Comparison of ENCODE assay signal across 8 cellular contexts in the genomic region with DNA sequence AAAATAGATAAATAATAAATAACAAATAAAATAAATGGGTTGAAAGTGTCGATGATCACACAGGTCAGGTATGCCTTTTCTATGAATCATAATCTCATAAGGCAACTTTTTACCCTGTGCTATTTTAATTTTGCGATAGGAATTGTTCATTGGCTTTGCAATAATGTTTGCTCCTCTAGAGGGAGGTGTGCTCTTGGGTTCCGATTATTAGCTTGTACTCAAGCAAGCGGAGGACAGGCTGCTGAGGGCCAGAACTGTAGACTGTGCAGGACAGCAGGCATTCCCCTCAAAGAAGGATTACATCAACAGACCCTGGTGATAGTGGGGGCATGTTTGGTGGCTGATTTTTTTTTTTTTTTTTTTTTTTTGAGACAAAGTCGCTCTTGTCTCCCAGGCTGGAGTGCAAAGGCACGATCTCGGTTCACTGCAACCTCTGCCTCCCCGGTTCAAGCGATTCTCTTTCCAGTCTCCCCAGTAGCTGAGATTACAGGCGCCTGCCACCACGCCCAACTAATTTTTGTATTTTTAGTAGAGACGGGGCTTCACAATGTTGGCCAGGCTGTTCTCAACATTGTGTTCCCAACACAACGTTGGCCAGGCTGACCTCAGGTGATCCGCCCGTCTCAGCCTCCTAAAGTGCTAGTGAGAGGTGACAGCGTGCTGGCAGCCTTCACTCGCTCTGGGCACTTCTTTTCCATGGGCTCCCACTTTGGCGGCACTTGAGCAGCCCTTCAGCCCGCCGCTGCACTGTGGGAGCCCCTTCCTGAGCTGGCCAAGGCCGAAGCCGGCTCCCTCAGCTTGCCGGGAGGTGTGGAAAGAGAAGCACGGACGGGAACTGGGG. TPM values are rescaled to one million over a fixed set of nuclear protein-coding genes. Genes with fewer than 3 reads are reported as not detected.
DNase-seq lines count a peak whose midpoint lies in the region; ATAC-seq and TF ChIP-seq lines count a peak whose summit lies in the region.

No MANE protein-coding gene starts in this region.

- DNase-seq in GM12865 (ENCODE audit: low read depth), result peak; percentile 15
- peak; percentile 74 for DNase-seq in NCI-H69 (lab: John Stamatoyannopoulos, UW)
- peak; percentile 23 for DNase-seq in fibroblast of lung (ENCODE audit: low read depth in 2 of 2)
- DNase-seq in pons (ENCODE audit: low spot score), result peak; percentile 15
- no peak for DNase-seq in NCI-H2081 (lab: John Stamatoyannopoulos, UW)
- DNase-seq in NCI-H446 (lab: John Stamatoyannopoulos, UW), result no peak
- no peak for DNase-seq in mesenteric fat pad (ENCODE audit: low spot score)

- no peak for ATAC-seq in GM18519 (IDR thresholded peaks at IDR 0.05; ENCODE audit: low FRiP score, unreplicated experiment)

- no peaks in the 10 kb centered on the region for H3K79me2 ChIP-seq in fibroblast of lung (ENCODE audit: control insufficient read depth, insufficient read depth, low read length)

- H3K9ac ChIP-seq in fibroblast of lung (ENCODE audit: insufficient read depth, low read length), result no peak overlapping the region

- no peaks in the 10 kb centered on the region for H3K4me1 ChIP-seq in fibroblast of lung (ENCODE audit: control insufficient read depth, extremely low read depth, insufficient read depth, low read length)

- no peaks in the 10 kb centered on the region for H3K9me3 ChIP-seq in fibroblast of lung (ENCODE audit: control insufficient read depth, insufficient read depth, low read depth, low read length)

- no peak overlapping the region for H3K4me3 ChIP-seq in GM12865 (ENCODE audit: low read depth, low read length)
- no peak overlapping the region for H3K4me3 ChIP-seq in fibroblast of lung (replicated peaks in 1 of 4; ENCODE audit: control extremely low read depth in 1 of 4, insufficient read depth in 1 of 4, low read depth in 3 of 4, low read length in 4 of 4)

- no peak overlapping the region for H3K27ac ChIP-seq in fibroblast of lung (ENCODE audit: insufficient read depth, low read length)

- H3K36me3 ChIP-seq in fibroblast of lung (ENCODE audit: control insufficient read depth, insufficient read depth, low read length), result no peaks in the 10 kb centered on the region

- H3K27me3 ChIP-seq in fibroblast of lung (ENCODE audit: control insufficient read depth, insufficient read depth, low read length), result no peaks in the 10 kb centered on the region

- no peaks in the 10 kb centered on the region for H4K20me1 ChIP-seq in fibroblast of lung (ENCODE audit: control insufficient read depth, extremely low read depth, insufficient read depth, low read length)

- peak; percentile 12 for TF ChIP-seq CTCF in GM12865 (IDR thresholded peaks at IDR 0.05; ENCODE audit: insufficient read depth, low read depth, low read length, missing control alignments)
- peak; percentile 28 to 34 for TF ChIP-seq CTCF in fibroblast of lung (conservative IDR thresholded peaks at IDR 0.05 in 1 of 2, IDR thresholded peaks at IDR 0.05 in 1 of 2; ENCODE audit: low read depth in 1 of 2, low read length in 2 of 2)

- H2AFZ ChIP-seq in fibroblast of lung (ENCODE audit: low read length), result no peak overlapping the region

- no peak overlapping the region for H3K4me2 ChIP-seq in fibroblast of lung (ENCODE audit: extremely low read depth, insufficient read depth, low read length)

RNA-seq across cellular contexts. Expression of a gene that starts 35.6 kb away (rescaled TPM):
- 23.9 and 28.7 TPM in 2 replicates for total RNA-seq in fibroblast of lung
- 11.9 and 13.6 TPM in 2 replicates for polyA plus RNA-seq in fibroblast of lung
- 13.5 and 15.7 TPM in 2 replicates for polyA plus RNA-seq in fibroblast of lung (2012)
- polyA minus RNA-seq in fibroblast of lung (ENCODE audit: low replicate concordance), result 11.1 and 18.9 TPM in 2 replicates
- total RNA-seq in mesenteric fat pad, result 29.5 TPM

RNA-seq across cellular contexts. Expression of a gene that starts 35.6 kb away (rescaled TPM):
- under 0.01 and 0.17 TPM in 2 replicates for total RNA-seq in fibroblast of lung
- polyA plus RNA-seq in fibroblast of lung, result not detected in 2 replicates
- polyA plus RNA-seq in fibroblast of lung (2012), result not detected in 2 replicates
- polyA minus RNA-seq in fibroblast of lung (ENCODE audit: low replicate concordance), result not detected in 2 replicates
- not detected for total RNA-seq in mesenteric fat pad

Comparison
In these comparisons a context has a peak if more than half of its experiments do, and no peak if none do; other contexts are left out.
1. DNase-seq: peak in GM12865 (single experiment), NCI-H69 (single experiment), fibroblast of lung (2 of 2) and pons (single experiment); none in NCI-H2081 (0 of 2), NCI-H446 (0 of 2) and mesenteric fat pad (single experiment).